Comparison of ENCODE assay signal across 14 cellular contexts in genomic region chr20:36855241-36855657, GRCh38. TPM values are rescaled to one million over a fixed set of nuclear protein-coding genes. Genes with fewer than 3 reads are reported as not detected.
DNase-seq lines count a peak whose midpoint lies in the region; ATAC-seq and TF ChIP-seq lines count a peak whose summit lies in the region.
"Had no signal": no experiment of that assay in that cellular context is flagged by ENCODE, and none has a peak within 500 bp of the region (broad histone marks: within the 10 kb centered on the region; RNA-seq: fewer than 3 reads in every experiment).

No MANE protein-coding gene starts in this region.

- in situ Hi-C loops in GM23248 (cut with MboI), result no loop called here

- H3K27me3 ChIP-seq in GM23248 (replicated peaks; ENCODE audit: insufficient read depth) (no peaks in the 10 kb centered on the region), H7 (ENCODE audit: control insufficient read depth, insufficient read depth, low read length) (no peaks in the 10 kb centered on the region)

- intact Hi-C loops in Right ventricle myocardium superior (cut with DNase I), result no loop called here

- no peaks in the 10 kb centered on the region for H3K27me3 Mint-ChIP-seq in stimulated activated naive B cell treated with anti-CD40 and anti-IgM and Interleukin-4, amounts not matched to agents 10 μg/mL and 1 μg/mL and 100 μg/mL, for 72 hours
- H3K27me3 Mint-ChIP-seq: brain had no signal

- no peak overlapping the region for H3K4me3 Mint-ChIP-seq in stimulated activated naive B cell treated with anti-CD40 and anti-IgM and Interleukin-4, amounts not matched to agents 10 μg/mL and 1 μg/mL and 100 μg/mL, for 72 hours
- H3K4me3 Mint-ChIP-seq: brain had no signal

- H4K20me1 ChIP-seq in GM23248 (ENCODE audit: insufficient read depth), result no peaks in the 10 kb centered on the region

- H3K4me2 ChIP-seq in GM23248 (ENCODE audit: unreplicated experiment), result no peak overlapping the region
- H3K4me2 ChIP-seq: KMS-11 had no signal

- H3K36me3 ChIP-seq in GM23248 (ENCODE audit: low read depth) (no peaks in the 10 kb centered on the region), H7 (replicated peaks; ENCODE audit: control insufficient read depth, insufficient read depth, low read length) (peaks cover 5% of the 10 kb centered on the region)

- peaks cover 9% of the 10 kb centered on the region for H3F3A ChIP-seq in GM23248 (ENCODE audit: insufficient read depth)

- POLR2A ChIA-PET in RWPE1 (lab: Yijun Ruan, JAX; ENCODE audit: low non-redundant PET), result interaction anchor here (1.9 kb wide), 1 partner anchor 20 kb away, joined by 6 read pairs; no protein-coding TSS in a partner anchor

- peak; percentile 27 for ATAC-seq in Right ventricle myocardium superior (ENCODE audit: poor library complexity)
- no peak for ATAC-seq in stimulated activated naive B cell treated with anti-CD40 and anti-IgM and Interleukin-4, amounts not matched to agents 10 μg/mL and 1 μg/mL and 100 μg/mL, for 72 hours (replicated peaks)
- ATAC-seq in HG02678 (IDR thresholded peaks at IDR 0.05; ENCODE audit: unreplicated experiment), result no peak

- peaks cover 62 to 84% of the 10 kb centered on the region in 2 donors for H3K4me1 Mint-ChIP-seq in stimulated activated naive B cell treated with anti-CD40 and anti-IgM and Interleukin-4, amounts not matched to agents 10 μg/mL and 1 μg/mL and 100 μg/mL, for 72 hours

- 66 to 67% methylated on average over 7 of the region's 7 CpGs for WGBS in GM23248 (ENCODE audit: low coverage in 1 of 2, low lambda C conversion rate in 2 of 2, missing lambda C conversion rate in 2 of 2), 2 experiments

- CTCF ChIA-PET in RWPE1 (lab: Yijun Ruan, JAX), result interaction anchor here (1.2 to 1.9 kb wide), 3 partner anchors 8 to 46 kb away, joined by 3 to 7 read pairs (median 7); a partner anchor contains a TSS

- H3K27ac ChIP-seq in GM23248, result no peak overlapping the region
- peak overlapping the region; percentile 99 for H3K27ac ChIP-seq in RWPE1
- H3K27ac ChIP-seq: C4-2B, KMS-11 had no signal

- DNase-seq in GM23248 (peak; percentile 54), RWPE1 (ENCODE audit: low spot score) (no peak), Right ventricle myocardium superior (no peak), H7 (no peak), T-helper 9 cell (no peak), AG20443 (ENCODE audit: low spot score) (no peak)
- DNase-seq in stimulated activated naive B cell treated with anti-CD40 and anti-IgM and Interleukin-4, amounts not matched to agents 10 μg/mL and 1 μg/mL and 100 μg/mL, for 72 hours, result no peak
- DNase-seq: kidney glomerular epithelial cell; NCI-H2171; stimulated activated CD4-positive, alpha-beta T cell treated with anti-CD3 and anti-CD28 coated beads, Interleukin-4, amount 100 ng/mL, for 4 hours had no signal

- no peaks in the 10 kb centered on the region for H3K9me3 Mint-ChIP-seq in stimulated activated naive B cell treated with anti-CD40 and anti-IgM and Interleukin-4, amounts not matched to agents 10 μg/mL and 1 μg/mL and 100 μg/mL, for 72 hours

- H3K9me3 ChIP-seq in GM23248 (ENCODE audit: low read depth), result no peaks in the 10 kb centered on the region

- peaks cover 100% of the 10 kb centered on the region for H3K79me2 ChIP-seq in GM23248 (ENCODE audit: insufficient read depth)

- H3K4me1 ChIP-seq in GM23248 (ENCODE audit: insufficient read depth), result peaks cover 53% of the 10 kb centered on the region

- peaks cover 5 to 25% of the 10 kb centered on the region in 2 donors for H3K36me3 Mint-ChIP-seq in stimulated activated naive B cell treated with anti-CD40 and anti-IgM and Interleukin-4, amounts not matched to agents 10 μg/mL and 1 μg/mL and 100 μg/mL, for 72 hours

- peak overlapping the region; percentile 82 for H3K27ac Mint-ChIP-seq in stimulated activated naive B cell treated with anti-CD40 and anti-IgM and Interleukin-4, amounts not matched to agents 10 μg/mL and 1 μg/mL and 100 μg/mL, for 72 hours

- H3K4me3 ChIP-seq in GM23248, result no peak overlapping the region
- no peak overlapping the region for H3K4me3 ChIP-seq in H7 (ENCODE audit: insufficient read depth, low read depth, low read length)

- no peak for TF ChIP-seq CTCF in RWPE1 (conservative IDR thresholded peaks at IDR 0.05; ENCODE audit: low read depth)

- H2AFZ ChIP-seq in GM23248, result no peak overlapping the region

- no peak overlapping the region for H3K9ac ChIP-seq in GM23248
- H3K9ac ChIP-seq: KMS-11 had no signal

- no peaks in the 10 kb centered on the region for H3K9me2 ChIP-seq in GM23248 (ENCODE audit: insufficient read depth)

RNA-seq across cellular contexts. Expression of gene TLDC2, which starts 20.7 kb away (rescaled TPM):
- total RNA-seq in GM23248 (2014; rRNA removed; shearing (Covaris generic)), result 0.32 and 0.76 TPM in 2 replicates
- polyA plus RNA-seq in GM23248 (2016; fragmentation: Nextera tagmentation; extraction: Ambion mirVana), result 0.20 and 0.24 TPM in 2 replicates
- total RNA-seq in Right ventricle myocardium superior, result not detected
- 0.31 and 0.44 TPM in 2 replicates for total RNA-seq in H7 (2014; rRNA removed; shearing (Covaris generic))
